8 cellular contexts compared by ENCODE assay signal in the genomic region with DNA sequence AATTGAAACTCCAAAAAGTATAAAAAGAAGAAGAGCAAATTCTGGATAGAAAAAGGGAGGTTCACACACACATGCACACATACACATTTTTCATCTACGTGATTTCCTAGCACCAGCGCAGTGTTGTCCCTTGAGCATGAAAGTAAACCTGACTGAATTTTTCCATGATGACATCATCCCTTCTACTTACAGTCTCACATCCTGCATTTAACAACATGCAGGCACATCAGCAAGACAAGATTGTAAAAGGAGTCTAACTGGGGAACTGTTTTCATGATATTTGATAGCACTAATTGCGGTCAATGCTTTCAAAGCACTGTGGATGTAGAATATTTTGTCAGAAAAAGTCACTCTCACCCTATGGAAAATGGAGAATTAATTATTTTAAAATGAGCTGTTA. TPM values are rescaled to one million over a fixed set of nuclear protein-coding genes. Genes with fewer than 3 reads are reported as not detected.
A peak's percentile ranks its signal among the peaks of the same experiment; 100 is the strongest.
DNase-seq lines count a peak whose midpoint lies in the region; ATAC-seq and TF ChIP-seq lines count a peak whose summit lies in the region.

No MANE protein-coding gene starts in this region.

- no peaks in the 10 kb centered on the region for H3K36me3 ChIP-seq in smooth muscle cell (ENCODE audit: low read depth)
- H3K36me3 ChIP-seq in aorta (ENCODE audit: control insufficient read depth in 1 of 2, insufficient read depth in 2 of 2, low read length in 1 of 2): no peaks in the 10 kb centered on the region

- no peaks in the 10 kb centered on the region for H4K20me1 ChIP-seq in smooth muscle cell (ENCODE audit: low read depth)

- peak overlapping the region; percentile 65 for H3K9ac ChIP-seq in smooth muscle cell (ENCODE audit: low read depth)

- DNase-seq in Daoy (ENCODE audit: low read depth) (peak; percentile 86), SHP77 (lab: John Stamatoyannopoulos, UW) (peak; percentile 46 to 49), glomerular endothelial cell (ENCODE audit: extremely low read depth, low read depth, low spot score) (peak; percentile 91), smooth muscle cell (lab: John Stamatoyannopoulos, UW; ENCODE audit: unreplicated experiment) (no peak), cerebellar nuclear complex (lab: John Stamatoyannopoulos, UW) (no peak), aorta (no peak)

- H3K27me3 ChIP-seq in smooth muscle cell (ENCODE audit: low read depth) (no peaks in the 10 kb centered on the region), aorta (ENCODE audit: control insufficient read depth in 1 of 2, insufficient read depth in 2 of 2, low read length in 1 of 2) (no peaks in the 10 kb centered on the region)

- no peaks in the 10 kb centered on the region for H3K79me2 ChIP-seq in smooth muscle cell (ENCODE audit: low read depth)

- WGBS in smooth muscle cell (ENCODE audit: low lambda C conversion rate): 11% methylated on average over 3 of the region's 3 CpGs
- WGBS in aorta, 2 donors: 29 to 33% methylated on average over 3 of the region's 3 CpGs

- H3K4me1 ChIP-seq in smooth muscle cell (ENCODE audit: low read depth): peaks cover 6% of the 10 kb centered on the region
- H3K4me1 ChIP-seq in aorta (ENCODE audit: control insufficient read depth in 1 of 2, insufficient read depth in 2 of 2, low read length in 2 of 2): no peaks in the 10 kb centered on the region

- ATAC-seq in HG03378 (IDR thresholded peaks at IDR 0.05; ENCODE audit: unreplicated experiment) (peak; percentile 52), GM19397 (IDR thresholded peaks at IDR 0.05; ENCODE audit: unreplicated experiment) (no peak), aorta (ENCODE audit: low FRiP score) (no peak)

- peak overlapping the region; percentile 36 for H2AFZ ChIP-seq in smooth muscle cell (ENCODE audit: low read depth)

- H3K27ac ChIP-seq in smooth muscle cell (ENCODE audit: low read depth): peak overlapping the region; percentile 94
- no peak overlapping the region for H3K27ac ChIP-seq in aorta (ENCODE audit: low read depth in 1 of 2, low read length in 2 of 2)

- TF ChIP-seq CTCF in smooth muscle cell (IDR thresholded peaks at IDR 0.05; ENCODE audit: borderline replicate concordance, insufficient read depth, poor library complexity, severe bottlenecking): no peak

- H3K9me3 ChIP-seq in smooth muscle cell (replicated peaks; ENCODE audit: low read depth) (no peaks in the 10 kb centered on the region), aorta (ENCODE audit: control insufficient read depth, low read length) (no peaks in the 10 kb centered on the region)

- H3K4me3 ChIP-seq in smooth muscle cell (no peak overlapping the region), aorta (ENCODE audit: low read length in 2 of 2) (no peak overlapping the region)

- intact Hi-C loops in aorta (cut with DNase I): no loop called here

- H3F3A ChIP-seq in smooth muscle cell (ENCODE audit: low read depth): no peaks in the 10 kb centered on the region

- H3K4me2 ChIP-seq in smooth muscle cell: peak overlapping the region; percentile 74

RNA-seq across cellular contexts. Expression of a gene that starts 36.6 kb away (rescaled TPM):
- 0.71 and 1.2 TPM in 2 replicates for total RNA-seq in Daoy (2014; rRNA removed; shearing (Covaris generic))
- 0.58 and 0.88 TPM in 2 replicates for total RNA-seq in glomerular endothelial cell
- total RNA-seq in smooth muscle cell: 0.31 and 0.36 TPM in 2 replicates
- polyA plus RNA-seq in smooth muscle cell: 0.71 and 1.3 TPM in 2 replicates
- 1 to 10 TPM in 1 of 2 donors, under 1 TPM in 1; 0.52 to 2.1 TPM for total RNA-seq in aorta
- polyA plus RNA-seq in aorta: 1 to 10 TPM in 1 of 2 donors, under 1 TPM in 1; 0.18 to 1.8 TPM

Comparison
In these comparisons a context has a peak if more than half of its experiments do, and no peak if none do; other contexts are left out.
1. DNase-seq: peak in Daoy (single experiment), SHP77 (2 of 2) and glomerular endothelial cell (single experiment); none in smooth muscle cell (single experiment), cerebellar nuclear complex (0 of 2) and aorta (0 of 2).